ENCODE assay signal across 12 cellular contexts in genomic region chr3:14256561-14257342, GRCh38.
DNase-seq lines count a peak whose midpoint lies in the region; ATAC-seq and TF ChIP-seq lines count a peak whose summit lies in the region.
"Had no signal": no experiment of that assay in that cellular context is flagged by ENCODE, and none has a peak within 500 bp of the region (broad histone marks: within the 10 kb centered on the region; RNA-seq: fewer than 3 reads in every experiment).

No MANE protein-coding gene starts in this region.

- H3K4me3 ChIP-seq in PC-9 (no peak overlapping the region), hepatocyte (no peak overlapping the region)
- H3K4me3 ChIP-seq: uterus had no signal

- ATAC-seq in sciatic nerve (peak; percentile 36), HG02759 (IDR thresholded peaks at IDR 0.05; ENCODE audit: unreplicated experiment) (no peak), HG03108 (IDR thresholded peaks at IDR 0.05; ENCODE audit: unreplicated experiment) (no peak)

- POLR2A ChIA-PET in PC-9 (lab: Charles Lee; ENCODE audit: unreplicated experiment): interaction anchor here (0.6 to 0.7 kb wide), 3 partner anchors 33 to 175 kb away, joined by 4 read pairs; no protein-coding TSS in a partner anchor

- WGBS in hepatocyte (ENCODE audit: low lambda C conversion rate, missing lambda C conversion rate): 63% methylated on average over 9 of the region's 9 CpGs

- H2AFZ ChIP-seq in PC-9 (no peak overlapping the region), hepatocyte (no peak overlapping the region)

- H3K4me2 ChIP-seq in PC-9 (peak overlapping the region; percentile 52), hepatocyte (no peak overlapping the region)

- BruUV-seq in PC-9 (replicated peaks; lab: Mats Ljungman, UMichigan): no TSS peak

- peaks cover 43% of the 10 kb centered on the region for H3K4me1 ChIP-seq in PC-9 (replicated peaks; ENCODE audit: insufficient read depth)
- H3K4me1 ChIP-seq in hepatocyte (ENCODE audit: insufficient read depth): peaks cover 11% of the 10 kb centered on the region
- H3K4me1 ChIP-seq: uterus had no signal

- H3K9me3 ChIP-seq in PC-9 (ENCODE audit: insufficient read depth, low read depth) (no peaks in the 10 kb centered on the region), hepatocyte (ENCODE audit: low read depth) (no peaks in the 10 kb centered on the region)
- H3K9me3 ChIP-seq: uterus had no signal

- H3K27me3 ChIP-seq in PC-9 (ENCODE audit: insufficient read depth, low read depth): no peaks in the 10 kb centered on the region
- no peaks in the 10 kb centered on the region for H3K27me3 ChIP-seq in hepatocyte
- H3K27me3 ChIP-seq: uterus had no signal

- H3F3A ChIP-seq in PC-9 (ENCODE audit: insufficient read depth, low read depth): peaks cover 15% of the 10 kb centered on the region

- DNase-seq in NCI-H82 (lab: John Stamatoyannopoulos, UW) (peak; percentile 12), NCI-H82 treated with DMSO at 0.1 percent for 48 hours (lab: John Stamatoyannopoulos, UW; ENCODE audit: unreplicated experiment) (no peak), PC-9 (peak; percentile 56 to 77), hepatocyte (ENCODE audit: low spot score) (peak; percentile 44), sciatic nerve (ENCODE audit: low spot score) (no peak)
- DNase-seq in activated effector memory CD4-positive, alpha-beta T cell treated with anti-CD3 and anti-CD28 coated beads, Interleukin-2, amount 50 U/mL, for 16 hours: no peak
- DNase-seq: activated CD4-positive, alpha-beta T cell treated with anti-CD3 and anti-CD28 coated beads, Interleukin-2, amount 50 U/mL, for 48 hours; EL; NCI-H1048 had no signal

- CTCF ChIA-PET in PC-9 (lab: Charles Lee): interaction anchor here (0.6 to 4.0 kb wide), 4 partner anchors 38 to 203 kb away, joined by 3 to 40 read pairs (median 4); no protein-coding TSS in a partner anchor

- H3K36me3 ChIP-seq in PC-9 (ENCODE audit: low read depth) (no peaks in the 10 kb centered on the region), hepatocyte (replicated peaks; ENCODE audit: insufficient read depth, low read depth) (no peaks in the 10 kb centered on the region)
- H3K36me3 ChIP-seq: uterus had no signal

- H3K27ac ChIP-seq in PC-9: peak overlapping the region; percentile 2; the same call in 1 of the 2 replicates
- no peak overlapping the region for H3K27ac ChIP-seq in hepatocyte
- H3K27ac ChIP-seq: uterus had no signal

- TF ChIP-seq CTCF in PC-9 (conservative IDR thresholded peaks at IDR 0.05) (no peak), hepatocyte (IDR thresholded peaks at IDR 0.05; ENCODE audit: poor library complexity) (no peak)

- no peaks in the 10 kb centered on the region for H3K79me2 ChIP-seq in PC-9 (ENCODE audit: low read depth)
- H3K79me2 ChIP-seq in hepatocyte: no peaks in the 10 kb centered on the region

- no peaks in the 10 kb centered on the region for H4K20me1 ChIP-seq in PC-9 (ENCODE audit: insufficient read depth)
- no peaks in the 10 kb centered on the region for H4K20me1 ChIP-seq in hepatocyte (ENCODE audit: insufficient read depth, poor library complexity, severe bottlenecking)

- intact Hi-C loops in PC-9 (cut with micrococcal nuclease; ENCODE audit: unreplicated experiment) (loop anchor here (1.0 to 2.0 kb wide), 2 partner anchors 40 to 53 kb away; no protein-coding TSS in a partner anchor), sciatic nerve (cut with DNase I) (no loop called here)

- H3K9me2 ChIP-seq in PC-9 (ENCODE audit: insufficient read depth): no peaks in the 10 kb centered on the region
- no peaks in the 10 kb centered on the region for H3K9me2 ChIP-seq in hepatocyte (replicated peaks; ENCODE audit: insufficient read depth)

Comparison
In these comparisons a context has a peak if more than half of its experiments do, and no peak if none do; other contexts are left out.
1. DNase-seq: peak in NCI-H82 (single experiment), PC-9 (2 of 2) and hepatocyte (single experiment); none in NCI-H82 treated with DMSO at 0.1 percent for 48 hours (single experiment), sciatic nerve (single experiment) and activated effector memory CD4-positive, alpha-beta T cell treated with anti-CD3 and anti-CD28 coated beads, Interleukin-2, amount 50 U/mL, for 16 hours (single experiment).